ENCODE assay signal across 1 cellular context in genomic region chr1:161217831-161218230, GRCh38.
TF ChIP-seq lines count a peak whose summit lies in the region.

No MANE protein-coding gene starts in this region.

TF ChIP-seq in IMR-90, 13 proteins besides CTCF, POLR2A, EP300 and RAD21:
- TF ChIP-seq RFX5 (IDR thresholded peaks at IDR 0.05; ENCODE audit: low read depth, low read length) = no peak
- TF ChIP-seq SMC3 (IDR thresholded peaks at IDR 0.05; ENCODE audit: low read depth, low read length) = no peak
- TF ChIP-seq, protein P1, sequence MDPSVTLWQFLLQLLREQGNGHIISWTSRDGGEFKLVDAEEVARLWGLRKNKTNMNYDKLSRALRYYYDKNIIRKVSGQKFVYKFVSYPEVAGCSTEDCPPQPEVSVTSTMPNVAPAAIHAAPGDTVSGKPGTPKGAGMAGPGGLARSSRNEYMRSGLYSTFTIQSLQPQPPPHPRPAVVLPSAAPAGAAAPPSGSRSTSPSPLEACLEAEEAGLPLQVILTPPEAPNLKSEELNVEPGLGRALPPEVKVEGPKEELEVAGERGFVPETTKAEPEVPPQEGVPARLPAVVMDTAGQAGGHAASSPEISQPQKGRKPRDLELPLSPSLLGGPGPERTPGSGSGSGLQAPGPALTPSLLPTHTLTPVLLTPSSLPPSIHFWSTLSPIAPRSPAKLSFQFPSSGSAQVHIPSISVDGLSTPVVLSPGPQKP (IDR thresholded peaks at IDR 0.05; ENCODE audit: borderline replicate concordance, low read depth, low read length) = no peak
- TF ChIP-seq RCOR1 (IDR thresholded peaks at IDR 0.05; ENCODE audit: insufficient replicate concordance, low read length) = no peak
- TF ChIP-seq CEBPB (IDR thresholded peaks at IDR 0.05; ENCODE audit: low read depth, low read length) = no peak
